8 cellular contexts compared by ENCODE assay signal in genomic region chr19:43532571-43532961, GRCh38. TPM values are rescaled to one million over a fixed set of nuclear protein-coding genes. Genes with fewer than 3 reads are reported as not detected.
A peak's percentile ranks its signal among the peaks of the same experiment; 100 is the strongest.
DNase-seq lines count a peak whose midpoint lies in the region; ATAC-seq and TF ChIP-seq lines count a peak whose summit lies in the region.

No MANE protein-coding gene starts in this region.

- H3K36me3 ChIP-seq in HUES64 (ENCODE audit: insufficient read depth, low read length) (peaks cover 5% of the 10 kb centered on the region; the same call in 1 of the 2 replicates), rectal smooth muscle tissue (ENCODE audit: control insufficient read depth, insufficient read depth, low read length) (no peaks in the 10 kb centered on the region)

- intact Hi-C loops in Right ventricle myocardium inferior (cut with DNase I): loop anchor here (5.0 to 10.0 kb wide), 2 partner anchors 135 to 242 kb away; no protein-coding TSS in a partner anchor
- intact Hi-C loops in cardiac septum (cut with DNase I): loop anchor here (10.0 kb wide), 1 partner anchor 252 kb away; the partner anchor contains the start of gene KCNN4
- intact Hi-C loops in head of caudate nucleus (cut with DNase I): loop anchor here (10.0 kb wide), 1 partner anchor 62 kb away; the partner anchor contains the start of genes IRGQ and ZNF576

- H3K4me1 ChIP-seq in HUES64 (ENCODE audit: insufficient read depth, low read length): peaks cover 7% of the 10 kb centered on the region; the same call in 1 of the 2 replicates
- H3K4me1 ChIP-seq in rectal smooth muscle tissue (ENCODE audit: control insufficient read depth, insufficient read depth, low read length): peaks cover 9% of the 10 kb centered on the region
- H3K4me1 ChIP-seq in foreskin keratinocyte: peaks cover 12% of the 10 kb centered on the region

- TF ChIP-seq CTCF in VCaP (conservative IDR thresholded peaks at IDR 0.05) (no peak), foreskin keratinocyte (conservative IDR thresholded peaks at IDR 0.05) (no peak)

- H3K27ac ChIP-seq in HUES64 (ENCODE audit: low read depth, low read length) (peak overlapping the region; percentile 74; the same call in 1 of the 2 replicates), VCaP (peak overlapping the region; percentile 94), rectal smooth muscle tissue (ENCODE audit: low read depth, low read length) (peak overlapping the region; percentile 94), foreskin keratinocyte (no peak overlapping the region)

- WGBS in HUES64: 11% methylated on average over 16 of the region's 16 CpGs

- H3K9ac ChIP-seq in HUES64 (ENCODE audit: low read depth, low read length) (peak overlapping the region; percentile 72), rectal smooth muscle tissue (ENCODE audit: low read length) (peak overlapping the region; percentile 67)

- DNase-seq in Right ventricle myocardium inferior (ENCODE audit: missing footprints) (peak; percentile 76), cardiac septum (ENCODE audit: low spot score) (no peak), head of caudate nucleus (peak in 26 of 42 donors; percentile 26 to 79 (median 56)), foreskin keratinocyte (no peak)

- no peaks in the 10 kb centered on the region for H3K9me3 ChIP-seq in HUES64 (ENCODE audit: insufficient read depth, low read depth, low read length)

- ATAC-seq in Right ventricle myocardium inferior (no peak), foreskin keratinocyte (no peak), GM21737 (IDR thresholded peaks at IDR 0.05; ENCODE audit: unreplicated experiment) (no peak)

- peak overlapping the region; percentile 66 for H3K4me3 ChIP-seq in HUES64 (ENCODE audit: low read length)
- peak overlapping the region; percentile 73 for H3K4me3 ChIP-seq in rectal smooth muscle tissue (ENCODE audit: low read length)

- peaks cover 8% of the 10 kb centered on the region; the same call in 1 of the 2 replicates for H3K27me3 ChIP-seq in HUES64 (ENCODE audit: insufficient read depth, low read length)
- H3K27me3 ChIP-seq in rectal smooth muscle tissue (ENCODE audit: control insufficient read depth, insufficient read depth, low read length): no peaks in the 10 kb centered on the region
- no peaks in the 10 kb centered on the region for H3K27me3 ChIP-seq in foreskin keratinocyte

RNA-seq across cellular contexts. Expression of gene ZNF575, which starts 0.4 kb away (rescaled TPM):
- total RNA-seq in Right ventricle myocardium inferior (1.8 TPM), cardiac septum (1.7 TPM), foreskin keratinocyte (0.37 and 0.42 TPM in 2 replicates)
- 0.30 TPM for polyA plus RNA-seq in HUES64 (2013, experiment 1 of 2)
- not detected for polyA plus RNA-seq in HUES64 (2013, experiment 2 of 2)
- 0.67 and 0.91 TPM in 2 replicates for polyA plus RNA-seq in foreskin keratinocyte

RNA-seq across cellular contexts. Expression of gene ETHE1, which starts 5.6 kb away (rescaled TPM):
- 15.2 TPM for total RNA-seq in Right ventricle myocardium inferior
- total RNA-seq in cardiac septum: 12.2 TPM
- polyA plus RNA-seq in HUES64 (2013, experiment 1 of 2): 11.8 TPM
- polyA plus RNA-seq in HUES64 (2013, experiment 2 of 2): 17.4 TPM
- 151 and 168 TPM in 2 replicates for total RNA-seq in foreskin keratinocyte
- polyA plus RNA-seq in foreskin keratinocyte: 239 and 287 TPM in 2 replicates

RNA-seq across cellular contexts. Expression of gene PHLDB3, which starts 28.0 kb away (rescaled TPM):
- total RNA-seq in Right ventricle myocardium inferior: 5.7 TPM
- total RNA-seq in cardiac septum: 7.3 TPM
- 4.6 TPM for polyA plus RNA-seq in HUES64 (2013, experiment 1 of 2)
- polyA plus RNA-seq in HUES64 (2013, experiment 2 of 2): 8.4 TPM
- total RNA-seq in foreskin keratinocyte: 14.8 and 15.4 TPM in 2 replicates
- 9.8 and 11.2 TPM in 2 replicates for polyA plus RNA-seq in foreskin keratinocyte

RNA-seq across cellular contexts. Expression of gene XRCC1, which starts 42.8 kb away (rescaled TPM):
- total RNA-seq in Right ventricle myocardium inferior: 12.2 TPM
- total RNA-seq in cardiac septum: 17.9 TPM
- polyA plus RNA-seq in HUES64 (2013, experiment 1 of 2): 34.3 TPM
- polyA plus RNA-seq in HUES64 (2013, experiment 2 of 2): 39.1 TPM
- 28.8 and 31.1 TPM in 2 replicates for total RNA-seq in foreskin keratinocyte
- polyA plus RNA-seq in foreskin keratinocyte: 34.4 and 35.8 TPM in 2 replicates

RNA-seq across cellular contexts. Expression of gene PINLYP, which starts 43.0 kb away (rescaled TPM):
- total RNA-seq in Right ventricle myocardium inferior: 2.2 TPM
- total RNA-seq in cardiac septum: 1.7 TPM
- polyA plus RNA-seq in HUES64 (2013, experiment 1 of 2): 2.6 TPM
- 3.9 TPM for polyA plus RNA-seq in HUES64 (2013, experiment 2 of 2)
- 16.6 and 19.5 TPM in 2 replicates for total RNA-seq in foreskin keratinocyte
- 20.2 and 22.6 TPM in 2 replicates for polyA plus RNA-seq in foreskin keratinocyte

Comparison
In these comparisons a context has a peak if more than half of its experiments do, and no peak if none do; other contexts are left out.
1. DNase-seq: peak in Right ventricle myocardium inferior (single experiment) and head of caudate nucleus (26 of 42); none in cardiac septum (single experiment) and foreskin keratinocyte (0 of 2).